ENCODE assay signal across 8 cellular contexts in genomic region chr1:3618904-3619671, GRCh38. TPM values are rescaled to one million over a fixed set of nuclear protein-coding genes. Genes with fewer than 3 reads are reported as not detected.
A peak's percentile ranks its signal among the peaks of the same experiment; 100 is the strongest.
DNase-seq lines count a peak whose midpoint lies in the region; ATAC-seq and TF ChIP-seq lines count a peak whose summit lies in the region.

No MANE protein-coding gene starts in this region.

- no peaks in the 10 kb centered on the region for H3K9me3 ChIP-seq in RWPE2 (ENCODE audit: severe bottlenecking)

- no peaks in the 10 kb centered on the region for H3K4me1 ChIP-seq in RWPE2 (ENCODE audit: insufficient read depth, poor library complexity, severe bottlenecking)

- DNase-seq in EL: peak; percentile 75
- DNase-seq in RWPE2 (ENCODE audit: low spot score): no peak
- peak; percentile 51 to 58 for DNase-seq in activated T-helper 1 cell treated with anti-CD3 and anti-CD28 coated beads, Interleukin-2, amount 50 U/mL, for 16 hours (ENCODE audit: low read depth in 1 of 2, low spot score in 1 of 2)
- DNase-seq in fibroblast of the aortic adventitia (ENCODE audit: low read depth): peak; percentile 86
- DNase-seq in nucleus accumbens (lab: John Stamatoyannopoulos, UW): peak in 43 of 56 donors; percentile 12 to 85 (median 48)
- peak; percentile 92 for DNase-seq in superior temporal gyrus (ENCODE audit: extremely low spot score)
- DNase-seq in mesenteric fat pad (ENCODE audit: low spot score): no peak

- no peaks in the 10 kb centered on the region for H3K36me3 ChIP-seq in RWPE2 (ENCODE audit: low read depth)

- TF ChIP-seq CTCF in RWPE2 (IDR thresholded peaks at IDR 0.05; ENCODE audit: poor library complexity, severe bottlenecking) (peak; percentile 84), fibroblast of the aortic adventitia (IDR thresholded peaks at IDR 0.05; ENCODE audit: insufficient read depth, low read length) (peak; percentile 84)

- no peak overlapping the region for H3K27ac ChIP-seq in RWPE2 (ENCODE audit: poor library complexity, severe bottlenecking)

- peak; percentile 83 for TF ChIP-seq RAD21 in Ishikawa (IDR thresholded peaks at IDR 0.05; ENCODE audit: low read depth)

- no peaks in the 10 kb centered on the region for H3K27me3 ChIP-seq in RWPE2 (ENCODE audit: insufficient read depth, poor library complexity, severe bottlenecking)

- ATAC-seq in RWPE2 (ENCODE audit: low read depth): peak; percentile 75

- H3K4me3 ChIP-seq in RWPE2 (ENCODE audit: severe bottlenecking) (no peak overlapping the region), fibroblast of the aortic adventitia (ENCODE audit: low read depth, low read length) (no peak overlapping the region)

- no peak for TF ChIP-seq EP300 in Ishikawa (IDR thresholded peaks at IDR 0.05; ENCODE audit: borderline replicate concordance)

TF ChIP-seq in Ishikawa, 13 proteins besides CTCF, POLR2A, EP300 and RAD21:
- TF ChIP-seq EGR1 (IDR thresholded peaks at IDR 0.05) (no peak), REST (IDR thresholded peaks at IDR 0.05; ENCODE audit: low read depth) (no peak), CREB1 (IDR thresholded peaks at IDR 0.05; ENCODE audit: low read depth) (no peak), CEBPB (IDR thresholded peaks at IDR 0.05) (no peak), TEAD4 (IDR thresholded peaks at IDR 0.05) (no peak), ZBTB7A (IDR thresholded peaks at IDR 0.05; ENCODE audit: low read depth) (no peak; the same call in 1 of the 2 replicates), TAF1 (IDR thresholded peaks at IDR 0.05; ENCODE audit: low read depth) (no peak), YY1 (IDR thresholded peaks at IDR 0.05; ENCODE audit: low read depth) (no peak)

RNA-seq across cellular contexts. Expression of gene TPRG1L, which starts 5.7 kb away (rescaled TPM):
- 14.6 and 44.4 TPM in 2 replicates for total RNA-seq in fibroblast of the aortic adventitia (ENCODE audit: low replicate concordance)
- total RNA-seq in mesenteric fat pad: 54.0 TPM

RNA-seq across cellular contexts. Expression of gene MEGF6, which starts 7.8 kb away (rescaled TPM):
- 102 and 103 TPM in 2 replicates for total RNA-seq in fibroblast of the aortic adventitia (ENCODE audit: low replicate concordance)
- 61.1 TPM for total RNA-seq in mesenteric fat pad

RNA-seq across cellular contexts. Expression of gene WRAP73, which starts 30.8 kb away (rescaled TPM):
- total RNA-seq in fibroblast of the aortic adventitia (ENCODE audit: low replicate concordance) (6.0 and 10.0 TPM in 2 replicates), mesenteric fat pad (14.8 TPM)

RNA-seq across cellular contexts. Expression of gene TP73, which starts 33.2 kb away (rescaled TPM):
- total RNA-seq in fibroblast of the aortic adventitia (ENCODE audit: low replicate concordance) (0.18 TPM in 1 of 2 replicates, not detected in the other), mesenteric fat pad (not detected)

Comparison
In these comparisons a context has a peak if more than half of its experiments do, and no peak if none do; other contexts are left out.
1. DNase-seq: peak in EL (single experiment), activated T-helper 1 cell treated with anti-CD3 and anti-CD28 coated beads, Interleukin-2, amount 50 U/mL, for 16 hours (2 of 2), fibroblast of the aortic adventitia (single experiment), nucleus accumbens (43 of 56) and superior temporal gyrus (single experiment); none in RWPE2 (single experiment) and mesenteric fat pad (single experiment).